Comparison of ENCODE assay signal across 11 cellular contexts in the genomic region with DNA sequence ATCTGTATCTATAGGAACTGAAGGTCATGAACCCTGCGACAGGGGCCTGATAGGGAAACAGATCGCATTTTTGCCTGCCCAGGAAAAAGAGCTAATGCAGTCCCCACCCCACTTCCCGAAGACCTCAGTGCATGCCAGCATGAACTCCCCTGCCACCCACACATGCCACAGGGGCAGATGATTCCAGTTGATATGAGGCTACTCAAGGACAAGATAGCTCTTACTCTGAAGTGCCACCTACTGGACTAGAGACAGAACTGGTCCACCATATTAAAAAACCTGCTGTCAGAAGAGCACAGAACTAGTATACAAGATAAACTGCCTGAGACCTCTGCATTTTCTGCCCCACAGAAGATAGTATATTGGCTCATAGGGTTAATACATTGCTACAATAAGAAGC.
A peak's percentile ranks its signal among the peaks of the same experiment; 100 is the strongest.
DNase-seq lines count a peak whose midpoint lies in the region; ATAC-seq and TF ChIP-seq lines count a peak whose summit lies in the region.
"Had no signal": no experiment of that assay in that cellular context is flagged by ENCODE, and none has a peak within 500 bp of the region (broad histone marks: within the 10 kb centered on the region; RNA-seq: fewer than 3 reads in every experiment).

No MANE protein-coding gene starts in this region.

- H3K4me3 ChIP-seq in H7 (ENCODE audit: insufficient read depth, low read depth, low read length): no peak overlapping the region
- H3K4me3 ChIP-seq: esophagus muscularis mucosa had no signal

- ATAC-seq in HG02884 (IDR thresholded peaks at IDR 0.05; ENCODE audit: unreplicated experiment): no peak

- DNase-seq in H7: peak; percentile 20
- DNase-seq in OCI-M1 (lab: John Stamatoyannopoulos, UW): peak; percentile 82
- peak; percentile 28 for DNase-seq in iPS DF 4.7 (ENCODE audit: extremely low read depth, low spot score)
- no peak for DNase-seq in cortex of kidney (lab: John Stamatoyannopoulos, UW)
- DNase-seq in NCI-H2107 treated with DMSO at 0.1 percent for 48 hours (lab: John Stamatoyannopoulos, UW; ENCODE audit: unreplicated experiment): no peak
- DNase-seq: occipital lobe; stimulated activated CD4-positive, alpha-beta T cell treated with anti-CD3 and anti-CD28 coated beads, Interleukin-15, amount 100 ng/mL, for 24 hours; stimulated activated naive CD4-positive, alpha-beta T cell treated with Interleukin-2 at 50 U/mL for 16 hours had no signal

- TF ChIP-seq CTCF in GM12872 (IDR thresholded peaks at IDR 0.05; ENCODE audit: insufficient read depth, low read depth, low read length): peak; percentile 47; the same call in 2 of the 3 replicates

- H3K36me3 ChIP-seq in H7 (replicated peaks; ENCODE audit: control insufficient read depth, insufficient read depth, low read length): no peaks in the 10 kb centered on the region
- H3K36me3 ChIP-seq: esophagus muscularis mucosa had no signal

- H3K27me3 ChIP-seq in H7 (ENCODE audit: control insufficient read depth, insufficient read depth, low read length): no peaks in the 10 kb centered on the region
- H3K27me3 ChIP-seq: esophagus muscularis mucosa had no signal

Comparison
In these comparisons a context has a peak if more than half of its experiments do, and no peak if none do; other contexts are left out.
1. DNase-seq: peak in H7 (single experiment), OCI-M1 (single experiment) and iPS DF 4.7 (single experiment); none in cortex of kidney (single experiment) and NCI-H2107 treated with DMSO at 0.1 percent for 48 hours (single experiment).